8 cellular contexts compared by ENCODE assay signal in genomic region chr10:112371326-112371725, GRCh38. TPM values are rescaled to one million over a fixed set of nuclear protein-coding genes. Genes with fewer than 3 reads are reported as not detected.
DNase-seq lines count a peak whose midpoint lies in the region; ATAC-seq and TF ChIP-seq lines count a peak whose summit lies in the region.
"Not testable (repeated sequence)": the region's sequence is repeated elsewhere in the genome, so short reads cannot be mapped to it uniquely, and the experiment has no call there.
"Had no signal": no experiment of that assay in that cellular context is flagged by ENCODE, and none has a peak within 500 bp of the region (broad histone marks: within the 10 kb centered on the region; RNA-seq: fewer than 3 reads in every experiment).

No MANE protein-coding gene starts in this region.

- not testable (repeated sequence) for H2BK12ac ChIP-seq in H9 (ENCODE audit: insufficient read length, low read depth, low read length)

- H2BK20ac ChIP-seq in H9 (ENCODE audit: low read depth, low read length, poor library complexity, severe bottlenecking), result not testable (repeated sequence)

- H3K36me3 Mint-ChIP-seq in CD8-positive, alpha-beta memory T cell, result peaks cover 2 to 12% (median 4%) of the 10 kb centered on the region in 3 donors
- H3K36me3 Mint-ChIP-seq in H9 (ENCODE audit: insufficient read depth in 1 of 3, low read depth in 3 of 3); activated CD4-positive, alpha-beta memory T cell treated with anti-CD3 and anti-CD28 coated beads for 36 hours; activated CD8-positive, alpha-beta memory T cell treated with anti-CD3 and anti-CD28 coated beads, Interleukin-2, amount 10 ng/mL, durations not matched to agents 7 days and 5 days; central memory CD8-positive, alpha-beta T cell (ENCODE audit: insufficient read depth); endodermal cell (ENCODE audit: low read depth); stimulated activated naive B cell treated with anti-CD40 and anti-IgM and Interleukin-4, amounts not matched to agents 10 μg/mL and 1 μg/mL and 100 μg/mL, for 72 hours: not testable (repeated sequence)

- not testable (repeated sequence) for H3K14ac ChIP-seq in H9 (ENCODE audit: insufficient read depth, low read length)

- H2BK120ac ChIP-seq in H9 (ENCODE audit: low read depth, low read length, poor library complexity, severe bottlenecking), result not testable (repeated sequence)

- H4K8ac ChIP-seq in H9 (replicated peaks; ENCODE audit: insufficient read length, low read depth, low read length), result not testable (repeated sequence)

- H3K36me3 ChIP-seq in CD8-positive, alpha-beta memory T cell (ENCODE audit: insufficient read depth, low read length); endodermal cell (ENCODE audit: control insufficient read depth, insufficient read depth, low read length): not testable (repeated sequence)

- not testable (repeated sequence) for H3T11ph ChIP-seq in H9 (ENCODE audit: low read length)

- not testable (repeated sequence) for H3K27me3 Mint-ChIP-seq in CD8-positive, alpha-beta memory T cell; H9 (ENCODE audit: low read depth); activated CD4-positive, alpha-beta memory T cell treated with anti-CD3 and anti-CD28 coated beads for 36 hours; activated CD8-positive, alpha-beta memory T cell treated with anti-CD3 and anti-CD28 coated beads, Interleukin-2, amount 10 ng/mL, durations not matched to agents 7 days and 5 days; central memory CD8-positive, alpha-beta T cell; endodermal cell (ENCODE audit: insufficient read depth); stimulated activated naive B cell treated with anti-CD40 and anti-IgM and Interleukin-4, amounts not matched to agents 10 μg/mL and 1 μg/mL and 100 μg/mL, for 72 hours

- not testable (repeated sequence) for H3K4ac ChIP-seq in H9 (ENCODE audit: low read depth, low read length)

- not testable (repeated sequence) for H4K91ac ChIP-seq in H9 (ENCODE audit: insufficient read length, low read depth, low read length)

- not testable (repeated sequence) for H3K79me2 ChIP-seq in H9 (ENCODE audit: insufficient read depth, low read length)

- not testable (repeated sequence) for H3K4me3 ChIP-seq in CD8-positive, alpha-beta memory T cell (ENCODE audit: low read length); endodermal cell (ENCODE audit: low read length)

- peaks cover 54 to 84% (median 71%) of the 10 kb centered on the region in 3 donors for H3K4me1 Mint-ChIP-seq in CD8-positive, alpha-beta memory T cell
- H3K4me1 Mint-ChIP-seq in H9 (peaks cover 14 to 17% of the 10 kb centered on the region in 2 experiments), endodermal cell (peaks cover 20% of the 10 kb centered on the region)
- peaks cover 25% of the 10 kb centered on the region for H3K4me1 Mint-ChIP-seq in activated CD4-positive, alpha-beta memory T cell treated with anti-CD3 and anti-CD28 coated beads for 36 hours (ENCODE audit: low read depth)
- peaks cover 39% of the 10 kb centered on the region for H3K4me1 Mint-ChIP-seq in activated CD8-positive, alpha-beta memory T cell treated with anti-CD3 and anti-CD28 coated beads, Interleukin-2, amount 10 ng/mL, durations not matched to agents 7 days and 5 days
- H3K4me1 Mint-ChIP-seq in central memory CD8-positive, alpha-beta T cell, result peaks cover 63% of the 10 kb centered on the region
- peaks cover 12 to 24% of the 10 kb centered on the region in 2 donors for H3K4me1 Mint-ChIP-seq in stimulated activated naive B cell treated with anti-CD40 and anti-IgM and Interleukin-4, amounts not matched to agents 10 μg/mL and 1 μg/mL and 100 μg/mL, for 72 hours

- H3K56ac ChIP-seq in H9 (ENCODE audit: insufficient read length, low read depth, low read length), result not testable (repeated sequence)

- not testable (repeated sequence) for H3K9ac ChIP-seq in H9 (ENCODE audit: extremely low read depth, insufficient read length, low read length); endodermal cell (ENCODE audit: extremely low read depth, low read length, poor library complexity, severe bottlenecking)

- peak overlapping the region in 7 of 8 donors; percentile 15 to 76 (median 46) for H3K27ac Mint-ChIP-seq in CD8-positive, alpha-beta memory T cell
- H3K27ac Mint-ChIP-seq in H9, result peak overlapping the region in 2 of 3 experiments; percentile 23 to 81; a peak in 2 of 7 replicates
- peak overlapping the region; percentile 36 for H3K27ac Mint-ChIP-seq in activated CD4-positive, alpha-beta memory T cell treated with anti-CD3 and anti-CD28 coated beads for 36 hours
- H3K27ac Mint-ChIP-seq in activated CD8-positive, alpha-beta memory T cell treated with anti-CD3 and anti-CD28 coated beads, Interleukin-2, amount 10 ng/mL, durations not matched to agents 7 days and 5 days, result peak overlapping the region; percentile 10
- H3K27ac Mint-ChIP-seq in central memory CD8-positive, alpha-beta T cell (ENCODE audit: low read depth), result peak overlapping the region; percentile 44
- not testable (repeated sequence) for H3K27ac Mint-ChIP-seq in endodermal cell
- H3K27ac Mint-ChIP-seq in stimulated activated naive B cell treated with anti-CD40 and anti-IgM and Interleukin-4, amounts not matched to agents 10 μg/mL and 1 μg/mL and 100 μg/mL, for 72 hours, result peak overlapping the region; percentile 17

- H2BK5ac ChIP-seq in H9 (ENCODE audit: insufficient read length, low read length), result not testable (repeated sequence)

- no CpG with 5 or more reads among the region's 13 CpGs for WGBS in H9 (ENCODE audit: extremely low coverage, insufficient read length, low lambda C conversion rate)
- WGBS in endodermal cell (ENCODE audit: insufficient coverage in 1 of 2, insufficient read length in 1 of 2), 2 experiments, result 94 to 95% methylated on average over 10 to 13 of the region's 13 CpGs

- not testable (repeated sequence) for H4K20me1 ChIP-seq in H9 (ENCODE audit: control insufficient read depth, insufficient read depth, insufficient read length)

- intact Hi-C loops in activated CD4-positive, alpha-beta memory T cell treated with anti-CD3 and anti-CD28 coated beads for 36 hours (cut with micrococcal nuclease), result not testable (repeated sequence)

- not testable (repeated sequence) for TF ChIP-seq CTCF in H9 (conservative IDR thresholded peaks at IDR 0.05); endodermal cell (conservative IDR thresholded peaks at IDR 0.05)

- H2AFZ ChIP-seq in H9 (ENCODE audit: low read length), result not testable (repeated sequence)

- ATAC-seq in activated CD8-positive, alpha-beta memory T cell treated with anti-CD3 and anti-CD28 coated beads, Interleukin-2, amount 10 ng/mL, durations not matched to agents 7 days and 5 days; central memory CD8-positive, alpha-beta T cell (replicated peaks; ENCODE audit: extremely low read depth, poor library complexity, severe bottlenecking); stimulated activated naive B cell treated with anti-CD40 and anti-IgM and Interleukin-4, amounts not matched to agents 10 μg/mL and 1 μg/mL and 100 μg/mL, for 72 hours (replicated peaks): not testable (repeated sequence)

- not testable (repeated sequence) for H3K79me1 ChIP-seq in H9 (ENCODE audit: insufficient read depth, low read depth, low read length, poor library complexity, severe bottlenecking)

- not testable (repeated sequence) for H2AK5ac ChIP-seq in H9 (ENCODE audit: insufficient read length, low read length)

- POLR2A ChIA-PET in CD8-positive, alpha-beta memory T cell (lab: Charles Lee), result not testable (repeated sequence)
- POLR2A ChIA-PET in activated CD4-positive, alpha-beta memory T cell treated with anti-CD3 and anti-CD28 coated beads for 36 hours (lab: Charles Lee), result interaction anchor here (1.1 kb wide), 1 partner anchor 18 kb away, joined by 4 read pairs; no protein-coding TSS in a partner anchor

- H3K23me2 ChIP-seq in H9 (ENCODE audit: insufficient read length, low read depth, low read length, poor library complexity, severe bottlenecking), result not testable (repeated sequence)

- H3K9me3 ChIP-seq in CD8-positive, alpha-beta memory T cell (ENCODE audit: low read length); H9 (ENCODE audit: control insufficient read depth, low read depth, low read length); endodermal cell (ENCODE audit: control insufficient read depth, low read length): not testable (repeated sequence)

- H3K27me3 ChIP-seq in CD8-positive, alpha-beta memory T cell (ENCODE audit: insufficient read depth, low read length, poor library complexity, severe bottlenecking); H9 (ENCODE audit: insufficient read depth, low read length); endodermal cell (ENCODE audit: control insufficient read depth, insufficient read depth, low read length, poor library complexity, severe bottlenecking): not testable (repeated sequence)

- not testable (repeated sequence) for DNase-seq in CD8-positive, alpha-beta memory T cell; activated CD4-positive, alpha-beta memory T cell treated with anti-CD3 and anti-CD28 coated beads for 36 hours; activated CD8-positive, alpha-beta memory T cell treated with anti-CD3 and anti-CD28 coated beads, Interleukin-2, amount 10 ng/mL, durations not matched to agents 7 days and 5 days; stimulated activated naive B cell treated with anti-CD40 and anti-IgM and Interleukin-4, amounts not matched to agents 10 μg/mL and 1 μg/mL and 100 μg/mL, for 72 hours
- DNase-seq in H9, result peak; percentile 11
- peak in 1 of 2 donors; percentile 2 for DNase-seq in central memory CD8-positive, alpha-beta T cell (ENCODE audit: low spot score in 2 of 2)
- peak; percentile 30 for DNase-seq in endodermal cell

- H3K4me2 ChIP-seq in H9 (ENCODE audit: insufficient read depth, insufficient read length, low read length), result not testable (repeated sequence)

- H3K23ac ChIP-seq in H9 (ENCODE audit: insufficient read length, low read depth, low read length), result not testable (repeated sequence)

- not testable (repeated sequence) for H4K5ac ChIP-seq in H9 (ENCODE audit: insufficient read length, low read depth, low read length)

- not testable (repeated sequence) for H3K27ac ChIP-seq in CD8-positive, alpha-beta memory T cell (ENCODE audit: low read depth, low read length); H9 (ENCODE audit: insufficient read length, low read depth, low read length); endodermal cell (ENCODE audit: low read depth, low read length)

- peaks cover 28% of the 10 kb centered on the region for H3K4me1 ChIP-seq in CD8-positive, alpha-beta memory T cell (ENCODE audit: insufficient read depth, low read length)
- H3K4me1 ChIP-seq in H9 (ENCODE audit: insufficient read depth, low read length); endodermal cell (ENCODE audit: control insufficient read depth, insufficient read depth, low read length): not testable (repeated sequence)

- H3K4me3 Mint-ChIP-seq in CD8-positive, alpha-beta memory T cell, result peak overlapping the region in 4 of 7 donors; percentile 2 to 61 (median 25)
- H3K4me3 Mint-ChIP-seq in H9, result peak overlapping the region in 1 of 2 experiments; percentile 32; a peak in 1 of 5 replicates
- not testable (repeated sequence) for H3K4me3 Mint-ChIP-seq in activated CD4-positive, alpha-beta memory T cell treated with anti-CD3 and anti-CD28 coated beads for 36 hours; activated CD8-positive, alpha-beta memory T cell treated with anti-CD3 and anti-CD28 coated beads, Interleukin-2, amount 10 ng/mL, durations not matched to agents 7 days and 5 days; central memory CD8-positive, alpha-beta T cell; endodermal cell; stimulated activated naive B cell treated with anti-CD40 and anti-IgM and Interleukin-4, amounts not matched to agents 10 μg/mL and 1 μg/mL and 100 μg/mL, for 72 hours

- CTCF ChIA-PET in CD8-positive, alpha-beta memory T cell (lab: Charles Lee), result interaction anchor here (2.0 to 2.4 kb wide), 2 partner anchors 16 to 18 kb away, joined by 7 to 8 read pairs; no protein-coding TSS in a partner anchor
- CTCF ChIA-PET in activated CD4-positive, alpha-beta memory T cell treated with anti-CD3 and anti-CD28 coated beads for 36 hours (lab: Charles Lee), result interaction anchor here (0.8 to 1.3 kb wide), 3 partner anchors 50 to 63 kb away, joined by 3 read pairs; no protein-coding TSS in a partner anchor
- CTCF ChIA-PET in activated CD8-positive, alpha-beta memory T cell treated with anti-CD3 and anti-CD28 coated beads, Interleukin-2, amount 10 ng/mL, durations not matched to agents 7 days and 5 days (lab: Charles Lee), result interaction anchor here (1.3 kb wide), 1 partner anchor 56 kb away, joined by 3 read pairs; no protein-coding TSS in a partner anchor

- H3K18ac ChIP-seq in H9 (ENCODE audit: insufficient read length, low read depth, low read length), result not testable (repeated sequence)

- not testable (repeated sequence) for H3K9me3 Mint-ChIP-seq in CD8-positive, alpha-beta memory T cell; H9; activated CD4-positive, alpha-beta memory T cell treated with anti-CD3 and anti-CD28 coated beads for 36 hours; activated CD8-positive, alpha-beta memory T cell treated with anti-CD3 and anti-CD28 coated beads, Interleukin-2, amount 10 ng/mL, durations not matched to agents 7 days and 5 days (ENCODE audit: low read depth); central memory CD8-positive, alpha-beta T cell; stimulated activated naive B cell treated with anti-CD40 and anti-IgM and Interleukin-4, amounts not matched to agents 10 μg/mL and 1 μg/mL and 100 μg/mL, for 72 hours
- peaks cover 24% of the 10 kb centered on the region for H3K9me3 Mint-ChIP-seq in endodermal cell

- H2BK15ac ChIP-seq in H9 (ENCODE audit: low read depth, low read length), result not testable (repeated sequence)

RNA-seq across cellular contexts. Expression of gene ACSL5, which starts 2.6 kb away (rescaled TPM):
- total RNA-seq in CD8-positive, alpha-beta memory T cell, result 10 to 100 TPM; 53.3 to 53.7 TPM
- 85.5 TPM for polyA plus RNA-seq in CD8-positive, alpha-beta memory T cell
- total RNA-seq in H9 (2021) (not detected in 2 replicates), endodermal cell (not detected)
- 10 to 100 TPM; 30.1 to 32.9 TPM for total RNA-seq in activated CD4-positive, alpha-beta memory T cell treated with anti-CD3 and anti-CD28 coated beads for 36 hours
- 10 to 100 TPM; 58.1 to 64.4 TPM for total RNA-seq in activated CD8-positive, alpha-beta memory T cell treated with anti-CD3 and anti-CD28 coated beads, Interleukin-2, amount 10 ng/mL, durations not matched to agents 7 days and 5 days
- polyA plus RNA-seq in endodermal cell (2013, experiment 1 of 2), result not detected
- not detected for polyA plus RNA-seq in endodermal cell (2013, experiment 2 of 2)
- total RNA-seq: H1 had no signal
- polyA plus RNA-seq: H1 had no signal

Comparison
In these comparisons a context has a peak if more than half of its experiments do, and no peak if none do; other contexts are left out.
1. RNA of gene ACSL5, which starts 2.6 kb away (total RNA-seq): 58.1 to 64.4 TPM in activated CD8-positive, alpha-beta memory T cell treated with anti-CD3 and anti-CD28 coated beads, Interleukin-2, amount 10 ng/mL, durations not matched to agents 7 days and 5 days, 53.3 to 53.7 TPM in CD8-positive, alpha-beta memory T cell and 30.1 to 32.9 TPM in activated CD4-positive, alpha-beta memory T cell treated with anti-CD3 and anti-CD28 coated beads for 36 hours; not detected in H9 and not detected in endodermal cell; every median in the first group is over 10 times any median in the second.